Comparison of ENCODE assay signal across 18 cellular contexts in genomic region chr17:64022631-64023063, GRCh38. TPM values are rescaled to one million over a fixed set of nuclear protein-coding genes. Genes with fewer than 3 reads are reported as not detected.
DNase-seq lines count a peak whose midpoint lies in the region; ATAC-seq, FAIRE-seq and TF ChIP-seq lines count a peak whose summit lies in the region.
"Had no signal": no experiment of that assay in that cellular context is flagged by ENCODE, and none has a peak within 500 bp of the region (broad histone marks: within the 10 kb centered on the region; RNA-seq: fewer than 3 reads in every experiment).

No MANE protein-coding gene starts in this region.

- no peak for ATAC-seq in activated T-helper 17 cell treated with anti-CD3 and anti-CD28 coated beads, Interleukin-2, amount 50 U/mL, for 72 hours (replicated peaks)
- ATAC-seq in HepG2 (no peak), GM18517 (IDR thresholded peaks at IDR 0.05; ENCODE audit: unreplicated experiment) (no peak)
- ATAC-seq: left colon had no signal

- peak overlapping the region; percentile 91 for H3K27ac Mint-ChIP-seq in activated T-helper 17 cell treated with anti-CD3 and anti-CD28 coated beads, Interleukin-2, amount 50 U/mL, for 72 hours
- H3K27ac Mint-ChIP-seq: neural progenitor cell had no signal

- peak; percentile 42 for DNase-seq in stimulated activated CD4-positive, alpha-beta T cell treated with anti-CD3 and anti-CD28 coated beads, Interleukin-1b, Interleukin-23, amount 100 ng/mL, for 48 hours
- no peak for DNase-seq in stimulated activated CD4-positive, alpha-beta T cell treated with anti-CD3 and anti-CD28 coated beads, Interleukin-2, amount 100 ng/mL, for 24 hours
- DNase-seq in HepG2 (ENCODE audit: low spot score), result no peak
- DNase-seq in superior temporal gyrus (ENCODE audit: extremely low spot score), result no peak
- DNase-seq in esophagus squamous epithelium (lab: John Stamatoyannopoulos, UW), result no peak
- no peak for DNase-seq in MG63
- DNase-seq: activated CD4-positive, alpha-beta T cell treated with anti-CD3 and anti-CD28 coated beads, Interleukin-2, amount 50 U/mL, for 4 hours; left colon; NCI-H2029 treated with DMSO at 0.1 percent for 48 hours; NK-92 treated with Interleukin-12 subunit alpha and Interleukin-12 subunit beta, amount 100 ng/mL, for 24 hours had no signal

- H3K4me3 ChIP-seq in HepG2 (replicated peaks in 1 of 3; ENCODE audit: insufficient read depth in 1 of 3, low read depth in 2 of 3, low read length in 3 of 3) (no peak overlapping the region), esophagus squamous epithelium (no peak overlapping the region), MG63 (no peak overlapping the region)
- H3K4me3 ChIP-seq: ascending aorta, neural progenitor cell, smooth muscle cell had no signal

- H3K4me1 Mint-ChIP-seq in activated T-helper 17 cell treated with anti-CD3 and anti-CD28 coated beads, Interleukin-2, amount 50 U/mL, for 72 hours, result peaks cover 44% of the 10 kb centered on the region

- in situ Hi-C loops in HepG2 (cut with HindIII; ENCODE audit: extremely low pct_ligation_motif_present, low pct_unique_long_range_greater_than_20kb), result no loop called here

- TF ChIP-seq CTCF in HepG2 (CRISPR knock-in tag; IDR thresholded peaks at IDR 0.05), result no peak
- TF ChIP-seq CTCF in esophagus squamous epithelium (IDR thresholded peaks at IDR 0.05), result no peak

- no peak for FAIRE-seq in HepG2 (lab: Jason Lieb, UNC)
- FAIRE-seq: GM18507 had no signal

- TF ChIP-seq POLR2A in HepG2 (IDR thresholded peaks at IDR 0.05; ENCODE audit: insufficient read depth in 1 of 2, low read depth in 2 of 2, low read length in 2 of 2), result no peak
- TF ChIP-seq POLR2A in esophagus squamous epithelium (IDR thresholded peaks at IDR 0.05), result no peak

- POLR2A ChIA-PET in HepG2 (lab: Yijun Ruan, JAX), result interaction anchor here (1.3 kb wide), 1 partner anchor 123 kb away, joined by 3 read pairs; no protein-coding TSS in a partner anchor

- peaks cover 58% of the 10 kb centered on the region for H3K4me1 ChIP-seq in HepG2 (ENCODE audit: insufficient read depth, low read length)
- H3K4me1 ChIP-seq in esophagus squamous epithelium, result peaks cover 0 to 29% (median 4%) of the 10 kb centered on the region in 3 donors

- no peak for TF ChIP-seq RAD21 in HepG2 (CRISPR knock-in tag; IDR thresholded peaks at IDR 0.05)

- no peaks in the 10 kb centered on the region for H3K79me2 ChIP-seq in HepG2 (ENCODE audit: insufficient read depth, low read length)

- BruUV-seq in HepG2 (replicated peaks; lab: Mats Ljungman, UMichigan), result no TSS peak

- no peak overlapping the region for H3K4me2 ChIP-seq in HepG2 (ENCODE audit: low read depth, low read length)
- H3K4me2 ChIP-seq: neural progenitor cell, smooth muscle cell had no signal

- H3K27me3 Mint-ChIP-seq in activated T-helper 17 cell treated with anti-CD3 and anti-CD28 coated beads, Interleukin-2, amount 50 U/mL, for 72 hours, result no peaks in the 10 kb centered on the region

- H3K27ac ChIP-seq in HepG2 (ENCODE audit: extremely low read length, insufficient read depth, low read length) (no peak overlapping the region), esophagus squamous epithelium (no peak overlapping the region)
- H3K27ac ChIP-seq: ascending aorta, neural progenitor cell had no signal

- no peak overlapping the region for H2AFZ ChIP-seq in HepG2 (ENCODE audit: low read length)
- H2AFZ ChIP-seq: neural progenitor cell had no signal

- CTCF ChIA-PET in HepG2 (lab: Yijun Ruan, JAX; ENCODE audit: low intra/inter-chr PET ratio, low total read pairs), result no interaction called here

- no peak for TF ChIP-seq EP300 in HepG2 (IDR thresholded peaks at IDR 0.05; ENCODE audit: low read depth in 2 of 2, low read length in 2 of 2)
- TF ChIP-seq EP300 in HepG2 (CRISPR knock-in tag; IDR thresholded peaks at IDR 0.05; ENCODE audit: borderline replicate concordance), result no peak

- no peaks in the 10 kb centered on the region for H3K9me3 Mint-ChIP-seq in activated T-helper 17 cell treated with anti-CD3 and anti-CD28 coated beads, Interleukin-2, amount 50 U/mL, for 72 hours
- H3K9me3 Mint-ChIP-seq: neural progenitor cell had no signal

- no peaks in the 10 kb centered on the region for H3K36me3 ChIP-seq in HepG2 (replicated peaks in 1 of 2; ENCODE audit: control insufficient read depth in 1 of 2, insufficient read depth in 2 of 2, low read length in 2 of 2)
- no peaks in the 10 kb centered on the region for H3K36me3 ChIP-seq in esophagus squamous epithelium
- no peaks in the 10 kb centered on the region for H3K36me3 ChIP-seq in MG63
- H3K36me3 ChIP-seq: ascending aorta, neural progenitor cell had no signal

- H3K9me3 ChIP-seq in HepG2 (ENCODE audit: low read length) (no peaks in the 10 kb centered on the region), esophagus squamous epithelium (no peaks in the 10 kb centered on the region), MG63 (no peaks in the 10 kb centered on the region)
- H3K9me3 ChIP-seq: ascending aorta had no signal

- peaks cover 19% of the 10 kb centered on the region for H3K36me3 Mint-ChIP-seq in activated T-helper 17 cell treated with anti-CD3 and anti-CD28 coated beads, Interleukin-2, amount 50 U/mL, for 72 hours (ENCODE audit: low read depth)
- H3K36me3 Mint-ChIP-seq: neural progenitor cell had no signal

- H3K27me3 ChIP-seq in HepG2 (ENCODE audit: control insufficient read depth in 1 of 2, insufficient read depth in 2 of 2, low read length in 2 of 2) (no peaks in the 10 kb centered on the region; a peak in 1 of 5 replicates), esophagus squamous epithelium (no peaks in the 10 kb centered on the region), MG63 (0 out of 2 replicates have a peak, but pooled peaks cover 3% of the 10 kb centered on the region)
- H3K27me3 ChIP-seq: ascending aorta had no signal

- no peak overlapping the region for H3K9ac ChIP-seq in HepG2 (ENCODE audit: insufficient read depth, low read depth, low read length)
- H3K9ac ChIP-seq: neural progenitor cell had no signal

- H4K20me1 ChIP-seq in HepG2 (ENCODE audit: insufficient read depth, low read length), result no peaks in the 10 kb centered on the region

- WGBS in HepG2 (ENCODE audit: low lambda C conversion rate), result 10% methylated on average over 5 of the region's 5 CpGs
- WGBS in esophagus squamous epithelium, 2 donors, result 67 to 76% methylated on average over 2 to 5 of the region's 5 CpGs

- peak overlapping the region; percentile 98 for H3K4me3 Mint-ChIP-seq in activated T-helper 17 cell treated with anti-CD3 and anti-CD28 coated beads, Interleukin-2, amount 50 U/mL, for 72 hours
- H3K4me3 Mint-ChIP-seq: neural progenitor cell had no signal

- intact Hi-C loops in HepG2 (cut with micrococcal nuclease; ENCODE audit: unreplicated experiment), result no loop called here
- intact Hi-C loops in esophagus squamous epithelium (cut with DNase I), result loop anchor here (10.0 kb wide), 1 partner anchor 98 kb away; no protein-coding TSS in a partner anchor

RNA-seq across cellular contexts. Expression of gene ICAM2, which starts 2.2 kb away (rescaled TPM):
- total RNA-seq in activated T-helper 17 cell treated with anti-CD3 and anti-CD28 coated beads, Interleukin-2, amount 50 U/mL, for 72 hours, result 10 to 100 TPM; 43.0 to 54.9 TPM
- total RNA-seq in HepG2 (2016; rRNA removed; fragmentation: Illumina TruSeq; extraction: Trizol) (7.9 and 10.9 TPM in 2 replicates), esophagus squamous epithelium (10 to 100 TPM in 2 of 4 donors, 1 to 10 TPM in 1, not detected in 1; 2.8 to 28.8 (median 11.8) TPM)
- 4.1 and 5.7 TPM in 2 replicates for total RNA-seq in HepG2 (2016; cell fraction: cytosol; rRNA removed; fragmentation: Illumina TruSeq; extraction: Trizol; ENCODE audit: low read depth)
- 9.4 and 10.9 TPM in 2 replicates for total RNA-seq in HepG2 (2016; cell fraction: insoluble cytoplasmic fraction; rRNA removed; fragmentation: Illumina TruSeq; extraction: Trizol)
- total RNA-seq in HepG2 (2016; cell fraction: membrane; rRNA removed; fragmentation: Illumina TruSeq; extraction: Trizol), result 8.3 and 9.3 TPM in 2 replicates
- total RNA-seq in HepG2 (2016; cell fraction: nucleus; rRNA removed; fragmentation: Illumina TruSeq; extraction: Trizol), result 7.4 and 8.7 TPM in 2 replicates
- polyA plus RNA-seq in HepG2 (2011; rRNA removed), result 20.8 and 21.4 TPM in 2 replicates
- 25.1 and 29.5 TPM in 2 replicates for polyA plus RNA-seq in HepG2 (2011; cell fraction: cytosol; rRNA removed)
- polyA plus RNA-seq in HepG2 (2011; cell fraction: nucleus; rRNA removed), result 10.1 and 10.2 TPM in 2 replicates
- polyA plus RNA-seq in HepG2 (2012), result 6.0 and 8.9 TPM in 2 replicates
- polyA plus RNA-seq in HepG2 (2016; cell fraction: cytosol; fragmentation: Illumina TruSeq; extraction: Trizol; ENCODE audit: low read depth), result 3.9 and 5.8 TPM in 2 replicates
- polyA plus RNA-seq in HepG2 (2016; cell fraction: insoluble cytoplasmic fraction; fragmentation: Illumina TruSeq; extraction: Trizol; ENCODE audit: low read depth), result 7.5 and 8.3 TPM in 2 replicates
- polyA plus RNA-seq in HepG2 (2016; cell fraction: membrane; fragmentation: Illumina TruSeq; extraction: Trizol; ENCODE audit: low read depth), result 5.9 and 6.9 TPM in 2 replicates
- 11.9 and 12.3 TPM in 2 replicates for polyA plus RNA-seq in HepG2 (2016; cell fraction: nucleus; fragmentation: Illumina TruSeq; extraction: Trizol; ENCODE audit: insufficient read depth, low read depth)
- 1.3 and 35.6 TPM in 2 replicates for polyA minus RNA-seq in HepG2 (2011; rRNA and poly(A)+ RNA removed; ENCODE audit: low replicate concordance)
- polyA minus RNA-seq in HepG2 (2011; cell fraction: cytosol; rRNA and poly(A)+ RNA removed), result 6.6 and 7.4 TPM in 2 replicates
- 4.2 and 7.6 TPM in 2 replicates for polyA minus RNA-seq in HepG2 (2011; cell fraction: nucleus; rRNA and poly(A)+ RNA removed)
- not detected in 2 replicates for total RNA-seq in MG63 (2014; rRNA removed; shearing (Covaris generic); ENCODE audit: low replicate concordance)
- total RNA-seq: G401, smooth muscle cell had no signal

RNA-seq across cellular contexts. Expression of gene PRR29, which starts 24.5 kb away (rescaled TPM):
- 1 to 10 TPM; 2.9 to 3.2 TPM for total RNA-seq in activated T-helper 17 cell treated with anti-CD3 and anti-CD28 coated beads, Interleukin-2, amount 50 U/mL, for 72 hours
- total RNA-seq in HepG2 (2016; rRNA removed; fragmentation: Illumina TruSeq; extraction: Trizol) (0.07 and 0.11 TPM in 2 replicates), esophagus squamous epithelium (under 1 TPM in 1 of 4 donors, not detected in 3; 0.09 TPM)
- not detected in 2 replicates for total RNA-seq in HepG2 (2016; cell fraction: cytosol; rRNA removed; fragmentation: Illumina TruSeq; extraction: Trizol; ENCODE audit: low read depth)
- total RNA-seq in HepG2 (2016; cell fraction: insoluble cytoplasmic fraction; rRNA removed; fragmentation: Illumina TruSeq; extraction: Trizol), result 0.19 TPM in 1 of 2 replicates, not detected in the other
- 0.06 and 0.14 TPM in 2 replicates for total RNA-seq in HepG2 (2016; cell fraction: membrane; rRNA removed; fragmentation: Illumina TruSeq; extraction: Trizol)
- total RNA-seq in HepG2 (2016; cell fraction: nucleus; rRNA removed; fragmentation: Illumina TruSeq; extraction: Trizol), result not detected in 2 replicates
- 0.08 and 0.20 TPM in 2 replicates for polyA plus RNA-seq in HepG2 (2011; rRNA removed)
- 0.06 and 0.07 TPM in 2 replicates for polyA plus RNA-seq in HepG2 (2011; cell fraction: cytosol; rRNA removed)
- 0.73 and 0.96 TPM in 2 replicates for polyA plus RNA-seq in HepG2 (2011; cell fraction: nucleus; rRNA removed)
- polyA plus RNA-seq in HepG2 (2012), result 0.21 and 0.40 TPM in 2 replicates
- 0.10 and 0.11 TPM in 2 replicates for polyA plus RNA-seq in HepG2 (2016; cell fraction: cytosol; fragmentation: Illumina TruSeq; extraction: Trizol; ENCODE audit: low read depth)
- polyA plus RNA-seq in HepG2 (2016; cell fraction: insoluble cytoplasmic fraction; fragmentation: Illumina TruSeq; extraction: Trizol; ENCODE audit: low read depth), result 0.23 TPM in 1 of 2 replicates, not detected in the other
- not detected in 2 replicates for polyA plus RNA-seq in HepG2 (2016; cell fraction: membrane; fragmentation: Illumina TruSeq; extraction: Trizol; ENCODE audit: low read depth)
- not detected in 2 replicates for polyA plus RNA-seq in HepG2 (2016; cell fraction: nucleus; fragmentation: Illumina TruSeq; extraction: Trizol; ENCODE audit: insufficient read depth, low read depth)
- polyA minus RNA-seq in HepG2 (2011; rRNA and poly(A)+ RNA removed; ENCODE audit: low replicate concordance), result 0.16 TPM in 1 of 2 replicates, not detected in the other
- not detected in 2 replicates for polyA minus RNA-seq in HepG2 (2011; cell fraction: cytosol; rRNA and poly(A)+ RNA removed)
- polyA minus RNA-seq in HepG2 (2011; cell fraction: nucleus; rRNA and poly(A)+ RNA removed), result 0.26 and 0.37 TPM in 2 replicates
- not detected in 2 replicates for total RNA-seq in MG63 (2014; rRNA removed; shearing (Covaris generic); ENCODE audit: low replicate concordance)
- total RNA-seq: smooth muscle cell had no signal

RNA-seq across cellular contexts. Expression of gene SCN4A, which starts 49.9 kb away (rescaled TPM):
- total RNA-seq in activated T-helper 17 cell treated with anti-CD3 and anti-CD28 coated beads, Interleukin-2, amount 50 U/mL, for 72 hours, result under 1 TPM; 0.32 to 0.37 TPM
- 0.02 TPM in 1 of 2 replicates, not detected in the other for total RNA-seq in HepG2 (2016; rRNA removed; fragmentation: Illumina TruSeq; extraction: Trizol)
- not detected in 2 replicates for total RNA-seq in HepG2 (2016; cell fraction: cytosol; rRNA removed; fragmentation: Illumina TruSeq; extraction: Trizol; ENCODE audit: low read depth)
- total RNA-seq in HepG2 (2016; cell fraction: insoluble cytoplasmic fraction; rRNA removed; fragmentation: Illumina TruSeq; extraction: Trizol), result not detected in 2 replicates
- total RNA-seq in HepG2 (2016; cell fraction: membrane; rRNA removed; fragmentation: Illumina TruSeq; extraction: Trizol), result not detected in 2 replicates
- total RNA-seq in HepG2 (2016; cell fraction: nucleus; rRNA removed; fragmentation: Illumina TruSeq; extraction: Trizol), result not detected in 2 replicates
- 0.03 and 0.04 TPM in 2 replicates for polyA plus RNA-seq in HepG2 (2011; rRNA removed)
- polyA plus RNA-seq in HepG2 (2011; cell fraction: cytosol; rRNA removed), result 0.01 TPM in 2 replicates
- polyA plus RNA-seq in HepG2 (2011; cell fraction: nucleus; rRNA removed), result 0.07 and 0.13 TPM in 2 replicates
- polyA plus RNA-seq in HepG2 (2012), result 0.03 and 0.12 TPM in 2 replicates
- polyA plus RNA-seq in HepG2 (2016; cell fraction: cytosol; fragmentation: Illumina TruSeq; extraction: Trizol; ENCODE audit: low read depth), result not detected in 2 replicates
- polyA plus RNA-seq in HepG2 (2016; cell fraction: insoluble cytoplasmic fraction; fragmentation: Illumina TruSeq; extraction: Trizol; ENCODE audit: low read depth), result not detected in 2 replicates
- polyA plus RNA-seq in HepG2 (2016; cell fraction: membrane; fragmentation: Illumina TruSeq; extraction: Trizol; ENCODE audit: low read depth), result not detected in 2 replicates
- not detected in 2 replicates for polyA plus RNA-seq in HepG2 (2016; cell fraction: nucleus; fragmentation: Illumina TruSeq; extraction: Trizol; ENCODE audit: insufficient read depth, low read depth)
- polyA minus RNA-seq in HepG2 (2011; rRNA and poly(A)+ RNA removed; ENCODE audit: low replicate concordance), result 0.38 and 4.1 TPM in 2 replicates
- polyA minus RNA-seq in HepG2 (2011; cell fraction: cytosol; rRNA and poly(A)+ RNA removed), result not detected in 2 replicates
- polyA minus RNA-seq in HepG2 (2011; cell fraction: nucleus; rRNA and poly(A)+ RNA removed), result 0.26 and 0.37 TPM in 2 replicates
- under 1 TPM in 2 of 4 donors, not detected in 2; under 0.01 to 0.12 TPM for total RNA-seq in esophagus squamous epithelium
- total RNA-seq in MG63 (2014; rRNA removed; shearing (Covaris generic); ENCODE audit: low replicate concordance), result not detected in 2 replicates
- total RNA-seq: G401 had no signal
- polyA plus RNA-seq: BJ, smooth muscle cell had no signal
